ENCODE assay signal across 17 cellular contexts in the genomic region with DNA sequence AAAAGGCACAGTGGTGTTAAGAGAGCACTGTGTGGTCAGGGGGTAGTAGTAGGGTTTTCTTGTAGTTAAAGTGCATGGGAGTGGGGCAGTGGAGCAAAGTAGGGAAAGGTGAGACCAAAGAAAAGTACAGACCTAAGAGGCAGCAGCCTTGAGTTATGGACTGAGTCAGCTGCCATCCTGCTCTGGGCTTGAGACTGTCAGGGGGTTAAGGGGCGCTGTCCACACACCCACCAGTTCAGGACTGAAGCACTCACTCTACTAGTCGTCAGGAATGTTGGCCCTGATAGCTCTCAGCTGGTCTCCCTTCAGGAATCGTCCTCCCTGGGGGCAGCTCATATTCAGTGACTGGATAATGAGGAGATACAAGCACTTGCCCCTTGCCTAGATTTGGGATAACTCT. TPM values are rescaled to one million over a fixed set of nuclear protein-coding genes. Genes with fewer than 3 reads are reported as not detected.
A peak's percentile ranks its signal among the peaks of the same experiment; 100 is the strongest.
DNase-seq lines count a peak whose midpoint lies in the region; ATAC-seq and TF ChIP-seq lines count a peak whose summit lies in the region.
"Had no signal": no experiment of that assay in that cellular context is flagged by ENCODE, and none has a peak within 500 bp of the region (broad histone marks: within the 10 kb centered on the region; RNA-seq: fewer than 3 reads in every experiment).

No MANE protein-coding gene starts in this region.

- no peaks in the 10 kb centered on the region for H3K36me3 ChIP-seq in RWPE2 (ENCODE audit: low read depth)
- H3K36me3 ChIP-seq in thyroid gland: no peaks in the 10 kb centered on the region
- H3K36me3 ChIP-seq: prostate gland, suprapubic skin had no signal

- DNase-seq in activated CD4-positive, alpha-beta T cell treated with anti-CD3 and anti-CD28 coated beads, Interleukin-2, amount 10 ng/mL, durations not matched to agents 7 days and 5 days: no peak
- DNase-seq in activated CD4-positive, alpha-beta T cell treated with anti-CD3 and anti-CD28 coated beads for 1 hour: no peak
- DNase-seq in RWPE2 (ENCODE audit: low spot score) (no peak), cardiac fibroblast (ENCODE audit: low read depth in 2 of 2) (peak; percentile 7 to 33), posterior vena cava (ENCODE audit: low spot score) (peak; percentile 26), thyroid gland (no peak)
- DNase-seq in stimulated activated CD4-positive, alpha-beta T cell treated with anti-CD3 and anti-CD28 coated beads, Interleukin-15, amount 100 ng/mL, for 24 hours: no peak
- DNase-seq: anterior cingulate cortex, EL, NCI-H1694, NCI-H446 treated with DMSO at 0.1 percent for 48 hours, SIG-M5 had no signal

- no peaks in the 10 kb centered on the region for H3K27me3 Mint-ChIP-seq in activated CD4-positive, alpha-beta T cell treated with anti-CD3 and anti-CD28 coated beads, Interleukin-2, amount 10 ng/mL, durations not matched to agents 7 days and 5 days

- 33 to 43% methylated on average over 3 of the region's 3 CpGs for WGBS in thyroid gland, 2 donors

- H3K4me3 Mint-ChIP-seq in activated CD4-positive, alpha-beta T cell treated with anti-CD3 and anti-CD28 coated beads, Interleukin-2, amount 10 ng/mL, durations not matched to agents 7 days and 5 days: no peak overlapping the region
- H3K4me3 Mint-ChIP-seq: CD14-positive monocyte had no signal

- H3K27me3 ChIP-seq in RWPE2 (ENCODE audit: insufficient read depth, poor library complexity, severe bottlenecking) (no peaks in the 10 kb centered on the region), thyroid gland (no peaks in the 10 kb centered on the region)
- H3K27me3 ChIP-seq: suprapubic skin had no signal

- peak overlapping the region; percentile 21 for H3K27ac Mint-ChIP-seq in activated CD4-positive, alpha-beta T cell treated with anti-CD3 and anti-CD28 coated beads, Interleukin-2, amount 10 ng/mL, durations not matched to agents 7 days and 5 days
- H3K27ac Mint-ChIP-seq: CD14-positive monocyte had no signal

- peaks cover 10% of the 10 kb centered on the region for H3K4me1 ChIP-seq in RWPE2 (ENCODE audit: insufficient read depth, poor library complexity, severe bottlenecking)
- H3K4me1 ChIP-seq in thyroid gland: no peaks in the 10 kb centered on the region
- H3K4me1 ChIP-seq: prostate gland, suprapubic skin had no signal

- ATAC-seq in RWPE2 (ENCODE audit: low read depth) (no peak), GM19395 (IDR thresholded peaks at IDR 0.05; ENCODE audit: unreplicated experiment) (no peak)

- H3K27ac ChIP-seq in RWPE2 (ENCODE audit: poor library complexity, severe bottlenecking) (peak overlapping the region; percentile 54), thyroid gland (no peak overlapping the region)
- H3K27ac ChIP-seq: prostate gland, suprapubic skin had no signal

- H3K9me3 ChIP-seq in RWPE2 (ENCODE audit: severe bottlenecking) (no peaks in the 10 kb centered on the region), thyroid gland (no peaks in the 10 kb centered on the region)
- H3K9me3 ChIP-seq: prostate gland, suprapubic skin had no signal

- TF ChIP-seq POLR2A in thyroid gland (IDR thresholded peaks at IDR 0.05): no peak

- H3K4me1 Mint-ChIP-seq in activated CD4-positive, alpha-beta T cell treated with anti-CD3 and anti-CD28 coated beads, Interleukin-2, amount 10 ng/mL, durations not matched to agents 7 days and 5 days: peaks cover 58% of the 10 kb centered on the region
- H3K4me1 Mint-ChIP-seq: CD14-positive monocyte had no signal

- POLR2A ChIA-PET in activated CD4-positive, alpha-beta T cell treated with anti-CD3 and anti-CD28 coated beads, Interleukin-2, amount 10 ng/mL, durations not matched to agents 7 days and 5 days (lab: Charles Lee): no interaction called here

- H3K36me3 Mint-ChIP-seq in activated CD4-positive, alpha-beta T cell treated with anti-CD3 and anti-CD28 coated beads, Interleukin-2, amount 10 ng/mL, durations not matched to agents 7 days and 5 days (ENCODE audit: low read depth): peaks cover 24% of the 10 kb centered on the region
- H3K36me3 Mint-ChIP-seq: CD14-positive monocyte had no signal

- peaks cover 6% of the 10 kb centered on the region for H3K9me3 Mint-ChIP-seq in activated CD4-positive, alpha-beta T cell treated with anti-CD3 and anti-CD28 coated beads, Interleukin-2, amount 10 ng/mL, durations not matched to agents 7 days and 5 days

- no peak for TF ChIP-seq CTCF in RWPE2 (IDR thresholded peaks at IDR 0.05; ENCODE audit: poor library complexity, severe bottlenecking)
- no peak for TF ChIP-seq CTCF in cardiac fibroblast (IDR thresholded peaks at IDR 0.05; ENCODE audit: low read depth, low read length)
- no peak for TF ChIP-seq CTCF in thyroid gland (IDR thresholded peaks at IDR 0.05)

- intact Hi-C loops in posterior vena cava (cut with DNase I) (loop anchor here in 1 of 2 donors (10.0 kb wide), 1 partner anchor 115 kb away; no protein-coding TSS in a partner anchor), thyroid gland (cut with DNase I) (loop anchor here (10.0 kb wide), 1 partner anchor 95 kb away; no protein-coding TSS in a partner anchor)

- H3K4me3 ChIP-seq in RWPE2 (ENCODE audit: severe bottlenecking): no peak overlapping the region
- no peak overlapping the region for H3K4me3 ChIP-seq in cardiac fibroblast (replicated peaks in 1 of 2; ENCODE audit: low read depth in 2 of 2, low read length in 2 of 2)
- H3K4me3 ChIP-seq in thyroid gland (replicated peaks in 1 of 3): no peak overlapping the region
- H3K4me3 ChIP-seq: prostate gland, suprapubic skin had no signal

- CTCF ChIA-PET in activated CD4-positive, alpha-beta T cell treated with anti-CD3 and anti-CD28 coated beads, Interleukin-2, amount 10 ng/mL, durations not matched to agents 7 days and 5 days (lab: Charles Lee): interaction anchor here (1.0 to 3.9 kb wide), 2 partner anchors 10 to 11 kb away, joined by 3 to 28 read pairs; a partner anchor contains a TSS

RNA-seq across cellular contexts. Expression of a gene that starts 7.9 kb away (rescaled TPM):
- 10 to 100 TPM; 53.2 to 60.3 TPM for total RNA-seq in activated CD4-positive, alpha-beta T cell treated with anti-CD3 and anti-CD28 coated beads, Interleukin-2, amount 10 ng/mL, durations not matched to agents 7 days and 5 days
- under 1 TPM; 0.23 to 0.33 TPM for total RNA-seq in posterior vena cava
- total RNA-seq in thyroid gland: under 1 TPM in 2 of 4 donors, not detected in 2; 0.13 to 0.88 TPM
- total RNA-seq: M059J had no signal

Comparison
In these comparisons a context has a peak if more than half of its experiments do, and no peak if none do; other contexts are left out.
1. DNase-seq: peak in cardiac fibroblast (2 of 2) and posterior vena cava (single experiment); none in activated CD4-positive, alpha-beta T cell treated with anti-CD3 and anti-CD28 coated beads, Interleukin-2, amount 10 ng/mL, durations not matched to agents 7 days and 5 days (single experiment), activated CD4-positive, alpha-beta T cell treated with anti-CD3 and anti-CD28 coated beads for 1 hour (single experiment), RWPE2 (single experiment), thyroid gland (0 of 2) and stimulated activated CD4-positive, alpha-beta T cell treated with anti-CD3 and anti-CD28 coated beads, Interleukin-15, amount 100 ng/mL, for 24 hours (single experiment).
2. RNA of a gene that starts 7.9 kb away (total RNA-seq): 53.2 to 60.3 TPM in activated CD4-positive, alpha-beta T cell treated with anti-CD3 and anti-CD28 coated beads, Interleukin-2, amount 10 ng/mL, durations not matched to agents 7 days and 5 days; 0.23 to 0.33 TPM in posterior vena cava and 0.13 to 0.88 TPM in thyroid gland; every median in the first group is over 10 times any median in the second.